ENCODE assay signal across 14 cellular contexts in genomic region chr5:40503438-40503837, GRCh38.
DNase-seq lines count a peak whose midpoint lies in the region; ATAC-seq lines count a peak whose summit lies in the region.
"Had no signal": no experiment of that assay in that cellular context is flagged by ENCODE, and none has a peak within 500 bp of the region (broad histone marks: within the 10 kb centered on the region; RNA-seq: fewer than 3 reads in every experiment).

No MANE protein-coding gene starts in this region.

- H3K27ac Mint-ChIP-seq in activated naive CD8-positive, alpha-beta T cell treated with anti-CD3 and anti-CD28 coated beads, Interleukin-2, amount 10 ng/mL, durations not matched to agents 7 days and 5 days: no peak overlapping the region
- peak overlapping the region; percentile 28 for H3K27ac Mint-ChIP-seq in stimulated activated naive CD8-positive, alpha-beta T cell treated with anti-CD3 and anti-CD28 coated beads, Interleukin-15, Interleukin-2, amounts not matched to agents 100 ng/mL and 50 ng/mL, for 24 hours
- H3K27ac Mint-ChIP-seq: dendritic cell treated with granulocyte-macrophage colony-stimulating factor and Interleukin-4, amounts not matched to agents 40 ng/mL and 50 ng/mL, for 4 days had no signal

- H3K36me3 Mint-ChIP-seq in activated naive CD8-positive, alpha-beta T cell treated with anti-CD3 and anti-CD28 coated beads, Interleukin-2, amount 10 ng/mL, durations not matched to agents 7 days and 5 days: peaks cover 1% of the 10 kb centered on the region
- no peaks in the 10 kb centered on the region for H3K36me3 Mint-ChIP-seq in stimulated activated naive CD8-positive, alpha-beta T cell treated with anti-CD3 and anti-CD28 coated beads, Interleukin-15, Interleukin-2, amounts not matched to agents 100 ng/mL and 50 ng/mL, for 24 hours (ENCODE audit: low read depth)

- peak; percentile 52 for ATAC-seq in activated naive CD8-positive, alpha-beta T cell treated with anti-CD3 and anti-CD28 coated beads, Interleukin-2, amount 10 ng/mL, durations not matched to agents 7 days and 5 days (ENCODE audit: low read depth)
- ATAC-seq in HG03457 (IDR thresholded peaks at IDR 0.05; ENCODE audit: unreplicated experiment): no peak
- no peak for ATAC-seq in HG02623 (IDR thresholded peaks at IDR 0.05; ENCODE audit: unreplicated experiment)

- POLR2A ChIA-PET in activated naive CD8-positive, alpha-beta T cell treated with anti-CD3 and anti-CD28 coated beads, Interleukin-2, amount 10 ng/mL, durations not matched to agents 7 days and 5 days (lab: Charles Lee): no interaction called here

- no peak overlapping the region for H3K4me3 Mint-ChIP-seq in activated naive CD8-positive, alpha-beta T cell treated with anti-CD3 and anti-CD28 coated beads, Interleukin-2, amount 10 ng/mL, durations not matched to agents 7 days and 5 days
- peak overlapping the region; percentile 15 for H3K4me3 Mint-ChIP-seq in stimulated activated naive CD8-positive, alpha-beta T cell treated with anti-CD3 and anti-CD28 coated beads, Interleukin-15, Interleukin-2, amounts not matched to agents 100 ng/mL and 50 ng/mL, for 24 hours
- H3K4me3 Mint-ChIP-seq: dendritic cell treated with granulocyte-macrophage colony-stimulating factor and Interleukin-4, amounts not matched to agents 40 ng/mL and 50 ng/mL, for 4 days had no signal

- H3K9me3 Mint-ChIP-seq in activated naive CD8-positive, alpha-beta T cell treated with anti-CD3 and anti-CD28 coated beads, Interleukin-2, amount 10 ng/mL, durations not matched to agents 7 days and 5 days: no peaks in the 10 kb centered on the region
- no peaks in the 10 kb centered on the region for H3K9me3 Mint-ChIP-seq in stimulated activated naive CD8-positive, alpha-beta T cell treated with anti-CD3 and anti-CD28 coated beads, Interleukin-15, Interleukin-2, amounts not matched to agents 100 ng/mL and 50 ng/mL, for 24 hours
- H3K9me3 Mint-ChIP-seq: dendritic cell treated with granulocyte-macrophage colony-stimulating factor and Interleukin-4, amounts not matched to agents 40 ng/mL and 50 ng/mL, for 4 days had no signal

- peaks cover 8% of the 10 kb centered on the region for H3K4me1 Mint-ChIP-seq in activated naive CD8-positive, alpha-beta T cell treated with anti-CD3 and anti-CD28 coated beads, Interleukin-2, amount 10 ng/mL, durations not matched to agents 7 days and 5 days
- H3K4me1 Mint-ChIP-seq in stimulated activated naive CD8-positive, alpha-beta T cell treated with anti-CD3 and anti-CD28 coated beads, Interleukin-15, Interleukin-2, amounts not matched to agents 100 ng/mL and 50 ng/mL, for 24 hours (ENCODE audit: low read depth): peaks cover 14% of the 10 kb centered on the region

- H3K27me3 Mint-ChIP-seq in activated naive CD8-positive, alpha-beta T cell treated with anti-CD3 and anti-CD28 coated beads, Interleukin-2, amount 10 ng/mL, durations not matched to agents 7 days and 5 days: no peaks in the 10 kb centered on the region
- H3K27me3 Mint-ChIP-seq in stimulated activated naive CD8-positive, alpha-beta T cell treated with anti-CD3 and anti-CD28 coated beads, Interleukin-15, Interleukin-2, amounts not matched to agents 100 ng/mL and 50 ng/mL, for 24 hours: no peaks in the 10 kb centered on the region
- H3K27me3 Mint-ChIP-seq: dendritic cell treated with granulocyte-macrophage colony-stimulating factor and Interleukin-4, amounts not matched to agents 40 ng/mL and 50 ng/mL, for 4 days had no signal

- DNase-seq in activated naive CD4-positive, alpha-beta T cell treated with Interleukin-2 at 50 U/mL for 16 hours: peak; percentile 21
- DNase-seq in activated naive CD4-positive, alpha-beta T cell (lab: John Stamatoyannopoulos, UW): no peak
- peak; percentile 47 for DNase-seq in MV-4-11 (lab: John Stamatoyannopoulos, UW)
- no peak for DNase-seq in activated naive CD8-positive, alpha-beta T cell treated with anti-CD3 and anti-CD28 coated beads, Interleukin-2, amount 10 ng/mL, durations not matched to agents 7 days and 5 days
- DNase-seq in NCI-H146 treated with DMSO at 0.1 percent for 48 hours (lab: John Stamatoyannopoulos, UW; ENCODE audit: unreplicated experiment): no peak
- DNase-seq: mesendoderm, NCI-H1048, NCI-H2227 treated with DMSO at 0.1 percent for 48 hours, nucleus accumbens, uterus had no signal

Comparison
In these comparisons a context has a peak if more than half of its experiments do, and no peak if none do; other contexts are left out.
1. DNase-seq: peak in activated naive CD4-positive, alpha-beta T cell treated with Interleukin-2 at 50 U/mL for 16 hours (single experiment) and MV-4-11 (single experiment); none in activated naive CD4-positive, alpha-beta T cell (0 of 4), activated naive CD8-positive, alpha-beta T cell treated with anti-CD3 and anti-CD28 coated beads, Interleukin-2, amount 10 ng/mL, durations not matched to agents 7 days and 5 days (single experiment) and NCI-H146 treated with DMSO at 0.1 percent for 48 hours (single experiment).